In the genomic region with DNA sequence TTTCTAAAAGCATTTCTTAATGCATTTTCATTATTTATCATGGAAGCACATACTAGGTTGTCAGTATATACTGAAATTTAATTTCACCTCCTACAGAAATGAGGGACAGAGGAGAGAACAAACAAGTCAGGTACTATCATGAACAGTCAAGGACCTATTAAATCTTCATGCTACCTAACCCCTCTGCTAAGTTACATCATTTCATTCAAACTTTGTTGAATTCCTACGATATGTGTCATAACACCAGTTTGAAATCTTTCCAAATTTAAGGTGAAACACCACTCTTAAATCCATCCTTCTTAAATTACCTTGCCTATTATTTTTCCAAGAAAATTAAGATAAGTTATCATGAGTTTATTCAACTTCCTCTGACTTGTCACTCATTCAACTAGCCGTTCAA, we compare ENCODE assay signal across 22 cellular contexts.
DNase-seq lines count a peak whose midpoint lies in the region; ATAC-seq and TF ChIP-seq lines count a peak whose summit lies in the region.
"Had no signal": no experiment of that assay in that cellular context is flagged by ENCODE, and none has a peak within 500 bp of the region (broad histone marks: within the 10 kb centered on the region; RNA-seq: fewer than 3 reads in every experiment).

No MANE protein-coding gene starts in this region.

- H3K36me3 Mint-ChIP-seq in Calu3 (ENCODE audit: insufficient read depth, unreplicated experiment), result no peaks in the 10 kb centered on the region

- no TSS peak for BruUV-seq in Calu3 (replicated peaks; lab: Mats Ljungman, UMichigan)

- no peak for TF ChIP-seq CTCF in Calu3 (IDR thresholded peaks at IDR 0.05; ENCODE audit: unreplicated experiment)

- DNase-seq in Calu3, result no peak
- DNase-seq in LHCN-M2 (ENCODE audit: low read depth), result peak; percentile 37
- peak; percentile 15 for DNase-seq in amniotic epithelial cell (ENCODE audit: low read depth)
- peak; percentile 23 for DNase-seq in glomerular visceral epithelial cell (ENCODE audit: extremely low spot score)
- no peak for DNase-seq in DMS 273 (lab: John Stamatoyannopoulos, UW; ENCODE audit: unreplicated experiment)
- DNase-seq in NCI-H2196 (lab: John Stamatoyannopoulos, UW; ENCODE audit: unreplicated experiment), result no peak
- no peak for DNase-seq in activated effector memory CD4-positive, alpha-beta T cell treated with anti-CD3 and anti-CD28 coated beads, Interleukin-2, amount 50 U/mL, for 16 hours
- DNase-seq: activated CD8-positive, alpha-beta T cell treated with anti-CD3 and anti-CD28 coated beads, Interleukin-2, amount 10 ng/mL, durations not matched to agents 7 days and 5 days; activated naive CD8-positive, alpha-beta T cell treated with anti-CD3 and anti-CD28 coated beads, Interleukin-2, amount 50 U/mL, for 24 hours; erythroblast; GDM1; head of caudate nucleus; islet precursor cell; mesenchymal stem cell; MV-4-11; NCI-H2029 treated with DMSO at 0.1 percent for 48 hours; stomach; uterus; WERI-Rb-1 had no signal

- no peak for ATAC-seq in GM21786 (IDR thresholded peaks at IDR 0.05; ENCODE audit: unreplicated experiment)
- ATAC-seq: activated CD8-positive, alpha-beta T cell treated with anti-CD3 and anti-CD28 coated beads, Interleukin-2, amount 10 ng/mL, durations not matched to agents 7 days and 5 days; activated naive CD8-positive, alpha-beta T cell treated with anti-CD3 and anti-CD28 coated beads, Interleukin-2, amount 50 U/mL, for 24 hours; GM23338 had no signal

- no peaks in the 10 kb centered on the region for H3K9me3 Mint-ChIP-seq in Calu3 (ENCODE audit: low read depth, unreplicated experiment)

- peaks cover 43% of the 10 kb centered on the region for H3K4me1 Mint-ChIP-seq in Calu3 (ENCODE audit: low read depth, unreplicated experiment)
- H3K4me1 Mint-ChIP-seq: nephron had no signal

- H3K27ac Mint-ChIP-seq in Calu3 (ENCODE audit: unreplicated experiment), result peak overlapping the region; percentile 14
- H3K27ac Mint-ChIP-seq: activated CD8-positive, alpha-beta T cell treated with anti-CD3 and anti-CD28 coated beads, Interleukin-2, amount 10 ng/mL, durations not matched to agents 7 days and 5 days; activated naive CD8-positive, alpha-beta T cell treated with anti-CD3 and anti-CD28 coated beads, Interleukin-2, amount 50 U/mL, for 24 hours; GM23338; nephron had no signal

- CTCF ChIA-PET in Calu3 (lab: Charles Lee), result no interaction called here

- intact Hi-C loops in Calu3 (cut with micrococcal nuclease; ENCODE audit: unreplicated experiment), result loop anchor here (10.0 kb wide), 2 partner anchors 478 to 988 kb away; no protein-coding TSS in a partner anchor

- H3K4me3 Mint-ChIP-seq in Calu3 (ENCODE audit: low read depth, unreplicated experiment), result no peak overlapping the region
- H3K4me3 Mint-ChIP-seq: activated CD8-positive, alpha-beta T cell treated with anti-CD3 and anti-CD28 coated beads, Interleukin-2, amount 10 ng/mL, durations not matched to agents 7 days and 5 days; activated naive CD8-positive, alpha-beta T cell treated with anti-CD3 and anti-CD28 coated beads, Interleukin-2, amount 50 U/mL, for 24 hours; GM23338; nephron had no signal

- H3K27me3 Mint-ChIP-seq in Calu3 (ENCODE audit: unreplicated experiment), result no peaks in the 10 kb centered on the region
- H3K27me3 Mint-ChIP-seq: activated naive CD8-positive, alpha-beta T cell treated with anti-CD3 and anti-CD28 coated beads, Interleukin-2, amount 50 U/mL, for 24 hours had no signal

Comparison
In these comparisons a context has a peak if more than half of its experiments do, and no peak if none do; other contexts are left out.
1. DNase-seq: peak in LHCN-M2 (single experiment), amniotic epithelial cell (single experiment) and glomerular visceral epithelial cell (single experiment); none in Calu3 (single experiment), DMS 273 (single experiment), NCI-H2196 (single experiment) and activated effector memory CD4-positive, alpha-beta T cell treated with anti-CD3 and anti-CD28 coated beads, Interleukin-2, amount 50 U/mL, for 16 hours (single experiment).